ENCODE assay signal across 8 cellular contexts in the genomic region with DNA sequence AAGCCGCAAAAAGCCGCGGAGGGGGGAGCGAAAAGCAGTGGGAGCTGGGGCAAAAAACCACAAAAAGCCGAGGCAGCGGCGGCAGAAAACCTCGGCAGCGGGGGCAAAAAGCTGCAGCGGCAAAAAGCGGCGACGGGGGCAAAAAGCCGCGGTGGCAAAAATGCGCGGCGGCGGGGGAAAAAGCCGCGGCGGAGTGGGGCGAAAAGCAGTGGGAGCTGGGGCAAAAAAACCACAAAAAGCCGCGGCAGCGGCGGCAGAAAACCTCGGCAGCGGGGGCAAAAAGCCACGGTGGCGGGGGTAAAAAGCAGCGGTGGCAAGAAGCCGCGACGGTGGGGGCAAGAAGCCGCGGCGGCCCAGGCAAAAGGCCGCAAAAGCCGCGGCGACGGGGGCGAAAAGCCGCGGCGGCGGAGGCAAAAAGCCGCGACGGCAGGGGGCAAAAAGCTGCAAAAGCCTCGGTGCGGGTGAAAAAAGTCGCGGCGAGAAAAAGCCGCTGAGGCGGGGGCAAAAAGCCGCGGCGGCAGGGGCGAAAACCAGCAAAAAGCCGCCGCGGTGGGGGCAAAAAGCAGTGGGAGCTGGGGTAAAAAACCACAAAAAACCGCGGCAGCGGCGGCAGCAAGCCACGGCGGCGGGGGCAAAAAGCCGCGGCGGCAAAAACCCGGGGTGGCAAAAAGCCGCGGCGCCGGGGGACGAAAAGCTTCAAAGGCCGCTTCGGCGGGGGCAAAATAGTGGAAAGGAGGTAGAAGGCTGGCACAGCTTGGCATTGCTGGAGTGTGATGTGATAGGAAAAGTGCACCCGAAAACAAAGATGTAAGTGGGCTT.
DNase-seq lines count a peak whose midpoint lies in the region; TF ChIP-seq lines count a peak whose summit lies in the region.

No MANE protein-coding gene starts in this region.

- intact Hi-C loops in testis (cut with DNase I; ENCODE audit: low total_unique reads) = no loop called here

- H3K4me3 Mint-ChIP-seq in activated T-cell treated with anti-CD3 and anti-CD28 coated beads, Interleukin-2, amount 50 U/mL, for 24 hours = peak overlapping the region; percentile 57
- H3K4me3 Mint-ChIP-seq in immature natural killer cell = peak overlapping the region; percentile 54 to 77 (median 73)

- DNase-seq in activated T-cell treated with anti-CD3 and anti-CD28 coated beads, Interleukin-2, amount 50 U/mL, for 1 hour = peak; percentile 21
- no peak for DNase-seq in activated T-cell treated with anti-CD3 and anti-CD28 coated beads for 4 hours
- no peak for DNase-seq in activated T-cell treated with anti-CD3 and anti-CD28 coated beads, Interleukin-2, amount 50 U/mL, for 24 hours
- DNase-seq in immature natural killer cell = peak; percentile 37 to 45 (median 41)
- peak; percentile 17 for DNase-seq in testis
- no peak for DNase-seq in putamen (ENCODE audit: low spot score)
- no peak for DNase-seq in cortex of kidney (lab: John Stamatoyannopoulos, UW)
- DNase-seq in COR-L47 (lab: John Stamatoyannopoulos, UW) = no peak

- no peaks in the 10 kb centered on the region for H3K9me3 ChIP-seq in testis

- peak overlapping the region; percentile 65 to 74 for H3K27ac ChIP-seq in testis

- TF ChIP-seq CTCF in testis (IDR thresholded peaks at IDR 0.05) = no peak

- TF ChIP-seq POLR2A in testis (IDR thresholded peaks at IDR 0.05) = no peak

- H3K9me3 Mint-ChIP-seq in activated T-cell treated with anti-CD3 and anti-CD28 coated beads, Interleukin-2, amount 50 U/mL, for 24 hours = no peaks in the 10 kb centered on the region
- H3K9me3 Mint-ChIP-seq in immature natural killer cell = no peaks in the 10 kb centered on the region

- H3K4me1 Mint-ChIP-seq in activated T-cell treated with anti-CD3 and anti-CD28 coated beads, Interleukin-2, amount 50 U/mL, for 24 hours (ENCODE audit: low read depth) = peaks cover 5% of the 10 kb centered on the region
- H3K4me1 Mint-ChIP-seq in immature natural killer cell = peaks cover 6 to 8% of the 10 kb centered on the region in 2 donors

- H3K27ac Mint-ChIP-seq in activated T-cell treated with anti-CD3 and anti-CD28 coated beads, Interleukin-2, amount 50 U/mL, for 24 hours = no peak overlapping the region
- peak overlapping the region in 3 of 6 donors; percentile 1 to 43 (median 33) for H3K27ac Mint-ChIP-seq in immature natural killer cell

- 4% methylated on average over 84 to 85 of the region's 85 CpGs for WGBS in testis, 2 donors

- no peaks in the 10 kb centered on the region for H3K36me3 ChIP-seq in testis (ENCODE audit: low read depth, missing control alignments)

- H3K27me3 Mint-ChIP-seq in activated T-cell treated with anti-CD3 and anti-CD28 coated beads, Interleukin-2, amount 50 U/mL, for 24 hours = peaks cover 27% of the 10 kb centered on the region
- H3K27me3 Mint-ChIP-seq in immature natural killer cell (ENCODE audit: low read depth in 3 of 3) = peaks cover 17 to 23% (median 21%) of the 10 kb centered on the region in 3 donors

- H3K4me1 ChIP-seq in testis = no peaks in the 10 kb centered on the region

- H3K27me3 ChIP-seq in testis = no peaks in the 10 kb centered on the region

- H3K4me3 ChIP-seq in testis = peak overlapping the region; percentile 50 to 64

- no peaks in the 10 kb centered on the region for H3K36me3 Mint-ChIP-seq in activated T-cell treated with anti-CD3 and anti-CD28 coated beads, Interleukin-2, amount 50 U/mL, for 24 hours (ENCODE audit: low read depth)
- H3K36me3 Mint-ChIP-seq in immature natural killer cell = no peaks in the 10 kb centered on the region

Comparison
In these comparisons a context has a peak if more than half of its experiments do, and no peak if none do; other contexts are left out.
1. DNase-seq: peak in activated T-cell treated with anti-CD3 and anti-CD28 coated beads, Interleukin-2, amount 50 U/mL, for 1 hour (single experiment), immature natural killer cell (3 of 3) and testis (single experiment); none in activated T-cell treated with anti-CD3 and anti-CD28 coated beads for 4 hours (single experiment), activated T-cell treated with anti-CD3 and anti-CD28 coated beads, Interleukin-2, amount 50 U/mL, for 24 hours (single experiment), putamen (single experiment), cortex of kidney (single experiment) and COR-L47 (single experiment).